In the genomic region with DNA sequence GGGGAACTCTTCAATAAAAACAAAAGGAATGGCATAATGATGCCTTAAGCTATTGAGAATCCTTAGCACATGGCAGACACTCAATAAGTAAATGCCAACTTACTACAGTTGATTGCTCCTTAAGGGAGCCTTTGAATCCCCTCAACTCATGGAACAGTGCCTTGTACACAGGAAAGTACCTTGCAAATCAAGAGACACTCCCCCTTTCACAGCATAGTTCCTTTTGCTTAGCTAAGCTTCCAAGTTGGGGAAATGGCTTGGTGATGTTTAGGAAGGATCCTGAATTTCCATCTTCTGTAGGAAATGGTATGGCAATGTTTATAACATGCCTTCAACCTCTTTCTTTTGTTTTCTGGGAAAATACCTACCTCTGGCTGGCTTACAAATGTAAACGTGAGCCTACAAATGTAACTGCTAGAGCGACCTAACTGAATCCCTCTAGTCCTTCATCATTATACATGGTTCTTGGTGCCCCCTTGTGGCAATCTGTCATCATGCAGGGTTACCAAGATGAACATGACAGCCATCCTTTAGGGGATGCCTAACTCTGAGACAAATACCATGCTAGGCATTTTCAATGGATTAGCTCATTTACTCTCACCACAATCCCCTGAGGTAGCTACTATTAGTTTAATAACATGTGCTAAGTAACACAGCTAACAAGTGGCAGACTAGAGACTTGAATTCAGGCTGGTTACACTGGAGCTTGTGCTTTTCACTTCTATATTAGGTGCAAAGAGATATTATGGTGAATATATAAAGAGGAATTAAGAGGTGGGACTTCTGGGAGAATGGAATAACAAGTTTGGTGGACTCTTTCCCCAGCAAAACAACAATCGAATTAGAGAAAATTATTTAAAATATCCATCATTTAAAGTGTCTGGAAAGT, we compare ENCODE assay signal across 8 cellular contexts.
DNase-seq lines count a peak whose midpoint lies in the region; ATAC-seq and TF ChIP-seq lines count a peak whose summit lies in the region.

No MANE protein-coding gene starts in this region.

- H3K4me1 ChIP-seq in effector memory CD4-positive, alpha-beta T cell (ENCODE audit: control insufficient read depth, insufficient read depth, low read length, poor library complexity, severe bottlenecking) = no peaks in the 10 kb centered on the region
- no peaks in the 10 kb centered on the region for H3K4me1 ChIP-seq in mesendoderm (ENCODE audit: control insufficient read depth, low read depth, low read length)

- H4K8ac ChIP-seq in mesendoderm (ENCODE audit: low read depth, low read length) = no peak overlapping the region

- no CpG with 5 or more reads among the region's 3 CpGs for WGBS in mesendoderm (ENCODE audit: extremely low coverage, insufficient coverage, low lambda C conversion rate)

- H2BK5ac ChIP-seq in mesendoderm (ENCODE audit: low read length) = no peak overlapping the region

- peak; percentile 97 for ATAC-seq in HG03565 (IDR thresholded peaks at IDR 0.05; ENCODE audit: unreplicated experiment)

- no peak overlapping the region for H3K4me3 ChIP-seq in effector memory CD4-positive, alpha-beta T cell (ENCODE audit: insufficient read depth, low read depth, low read length, poor library complexity, severe bottlenecking)
- H3K4me3 ChIP-seq in mesendoderm (ENCODE audit: low read length) = no peak overlapping the region

- no peak overlapping the region for H2AK5ac ChIP-seq in mesendoderm (ENCODE audit: low read length)

- no peak overlapping the region for H3K4ac ChIP-seq in mesendoderm (ENCODE audit: low read depth, low read length)

- no peaks in the 10 kb centered on the region for H3K79me1 ChIP-seq in mesendoderm (ENCODE audit: low read length)

- H3K56ac ChIP-seq in mesendoderm (ENCODE audit: low read length) = no peak overlapping the region

- H3K23ac ChIP-seq in mesendoderm (ENCODE audit: low read length) = no peak overlapping the region

- DNase-seq in Caki2 (ENCODE audit: low read depth) (peak; percentile 58), GM20000 (ENCODE audit: low spot score) (peak; percentile 72), NCI-H748 (lab: John Stamatoyannopoulos, UW; ENCODE audit: unreplicated experiment) (peak; percentile 64), mesendoderm (peak; percentile 92)
- DNase-seq in activated CD4-positive, alpha-beta T cell treated with anti-CD3 and anti-CD28 coated beads, Interleukin-2, amount 50 U/mL, for 48 hours = peak; percentile 77 to 83
- peak; percentile 28 to 57 (median 32) for DNase-seq in effector memory CD4-positive, alpha-beta T cell
- peak; percentile 37 for DNase-seq in stimulated activated CD8-positive, alpha-beta memory T cell treated with anti-CD3 and anti-CD28 coated beads, Interleukin-7, amount 100 ng/mL, for 24 hours (ENCODE audit: low read depth)

- H3K9me3 ChIP-seq in effector memory CD4-positive, alpha-beta T cell (ENCODE audit: control insufficient read depth, low read length) = no peaks in the 10 kb centered on the region

- H3K4me2 ChIP-seq in mesendoderm (ENCODE audit: low read length) = no peak overlapping the region

- H3K27me3 ChIP-seq in effector memory CD4-positive, alpha-beta T cell (replicated peaks; ENCODE audit: control insufficient read depth, insufficient read depth, low read length, poor library complexity, severe bottlenecking) = no peaks in the 10 kb centered on the region
- no peaks in the 10 kb centered on the region for H3K27me3 ChIP-seq in mesendoderm (ENCODE audit: insufficient read depth, low read length, poor library complexity)

- in situ Hi-C loops in Caki2 (cut with HindIII; ENCODE audit: low pct_unique_long_range_greater_than_20kb, low sequenced_read_pairs) = no loop called here

- H3K18ac ChIP-seq in mesendoderm (ENCODE audit: low read length) = no peak overlapping the region

- no peak overlapping the region for H2BK120ac ChIP-seq in mesendoderm (ENCODE audit: low read depth, low read length)

- H4K5ac ChIP-seq in mesendoderm (ENCODE audit: low read length) = no peak overlapping the region

- TF ChIP-seq CTCF in GM20000 (IDR thresholded peaks at IDR 0.05; ENCODE audit: extremely low read depth, missing control alignments) = peak; percentile 66

- H3K9ac ChIP-seq in mesendoderm (ENCODE audit: low read length) = no peak overlapping the region

- no peaks in the 10 kb centered on the region for H3K36me3 ChIP-seq in effector memory CD4-positive, alpha-beta T cell (ENCODE audit: control insufficient read depth, insufficient read depth, low read length)
- no peaks in the 10 kb centered on the region for H3K36me3 ChIP-seq in mesendoderm (ENCODE audit: control insufficient read depth, insufficient read depth, low read length)

- no peak overlapping the region for H3K27ac ChIP-seq in effector memory CD4-positive, alpha-beta T cell (ENCODE audit: insufficient read depth, low read length, poor library complexity, severe bottlenecking)
- H3K27ac ChIP-seq in mesendoderm (ENCODE audit: low read depth, low read length) = no peak overlapping the region

- H2BK15ac ChIP-seq in mesendoderm (replicated peaks; ENCODE audit: low read depth) = no peak overlapping the region

- no peaks in the 10 kb centered on the region for H3K79me2 ChIP-seq in mesendoderm (ENCODE audit: control insufficient read depth, insufficient read depth, low read length)

Comparison
In these comparisons a context has a peak if more than half of its experiments do, and no peak if none do; other contexts are left out.
1. DNase-seq: peak in every context shown above with its lines; median percentile 92 in mesendoderm; 80 in activated CD4-positive, alpha-beta T cell treated with anti-CD3 and anti-CD28 coated beads, Interleukin-2, amount 50 U/mL, for 48 hours; 72 in GM20000; 64 in NCI-H748; 58 in Caki2; 37 in stimulated activated CD8-positive, alpha-beta memory T cell treated with anti-CD3 and anti-CD28 coated beads, Interleukin-7, amount 100 ng/mL, for 24 hours; 32 in effector memory CD4-positive, alpha-beta T cell.